Comparison of ENCODE assay signal across 19 cellular contexts in genomic region chr11:78341841-78342240, GRCh38.
DNase-seq lines count a peak whose midpoint lies in the region; TF ChIP-seq lines count a peak whose summit lies in the region.
"Had no signal": no experiment of that assay in that cellular context is flagged by ENCODE, and none has a peak within 500 bp of the region (broad histone marks: within the 10 kb centered on the region; RNA-seq: fewer than 3 reads in every experiment).

No MANE protein-coding gene starts in this region.

- peaks cover 0 to 61% (median 13%) of the 10 kb centered on the region in 4 donors for H3K4me1 ChIP-seq in tibial artery

- no peak for TF ChIP-seq CTCF in tibial artery (IDR thresholded peaks at IDR 0.05)

- H3K27me3 ChIP-seq in tibial artery, result no peaks in the 10 kb centered on the region

- peak overlapping the region; percentile 92 for H3K27ac ChIP-seq in caudate nucleus (ENCODE audit: low read depth, low read length)
- H3K27ac ChIP-seq in substantia nigra (ENCODE audit: low read depth, low read length, poor library complexity, severe bottlenecking), result peak overlapping the region; percentile 74
- no peak overlapping the region for H3K27ac ChIP-seq in tibial artery
- H3K27ac ChIP-seq: C4-2B had no signal

- no peaks in the 10 kb centered on the region for H3K9me3 ChIP-seq in tibial artery

- DNase-seq in SK-MEL-5 (ENCODE audit: low read depth, low spot score) (peak; percentile 54), caudate nucleus (lab: John Stamatoyannopoulos, UW) (peak in 15 of 61 donors; percentile 15 to 66 (median 36)), inferior parietal cortex (ENCODE audit: extremely low spot score) (peak; percentile 80), substantia nigra (lab: John Stamatoyannopoulos, UW) (peak in 18 of 49 donors; percentile 12 to 66 (median 26)), SKM-1 treated with dmso at 0.1 percent for 144 hours (lab: John Stamatoyannopoulos, UW; ENCODE audit: unreplicated experiment) (no peak), tibial artery (no peak), NCI-H526 (lab: John Stamatoyannopoulos, UW) (no peak)
- DNase-seq: ACHN, DMS79, KG1, MV-4-11, NCI-H1417, NCI-H187, NCI-H226, NCI-H524, PC-3, RPMI8226, SHP77 treated with DMSO at 0.1 percent for 48 hours had no signal

- intact Hi-C loops in tibial artery (cut with DNase I; ENCODE audit: low total_unique reads), result no loop called here

- H3K36me3 ChIP-seq in tibial artery, result no peaks in the 10 kb centered on the region

- H3K4me3 ChIP-seq in tibial artery, result no peak overlapping the region

- in situ Hi-C loops in SK-MEL-5 (cut with HindIII; ENCODE audit: low pct_unique_long_range_greater_than_20kb, low sequenced_read_pairs), result no loop called here

Comparison
In these comparisons a context has a peak if more than half of its experiments do, and no peak if none do; other contexts are left out.
1. DNase-seq: peak in SK-MEL-5 (single experiment) and inferior parietal cortex (single experiment); none in SKM-1 treated with dmso at 0.1 percent for 144 hours (single experiment), tibial artery (0 of 2) and NCI-H526 (0 of 2).
2. H3K27ac ChIP-seq: peak in caudate nucleus (single experiment) and substantia nigra (single experiment); none in tibial artery (0 of 2).